ENCODE assay signal across 8 cellular contexts in genomic region chr13:95644611-95645052, GRCh38. TPM values are rescaled to one million over a fixed set of nuclear protein-coding genes. Genes with fewer than 3 reads are reported as not detected.
DNase-seq lines count a peak whose midpoint lies in the region; ATAC-seq and TF ChIP-seq lines count a peak whose summit lies in the region.

Gene DZIP1, minus strand, starts transcription at chr13:95644706. Its CDS starts 2,677 bp downstream, at chr13:95642029.

- peak within 1 kb of the TSS; percentile 89 for H3K4me3 ChIP-seq in BE2C (ENCODE audit: low read depth, low read length)
- peak within 1 kb of the TSS; percentile 53 for H3K4me3 ChIP-seq in HL-60 (replicated peaks; ENCODE audit: insufficient read depth, low read length)
- H3K4me3 ChIP-seq in choroid plexus epithelial cell (ENCODE audit: low read depth, low read length): peak within 1 kb of the TSS; percentile 77
- H3K4me3 ChIP-seq in skin epidermis: peak within 1 kb of the TSS; percentile 42 to 53 (median 49)

- H3K36me3 ChIP-seq in BE2C: peaks cover 10% of the 10 kb centered on the region

- peak; percentile 54 for ATAC-seq in GM18858 (IDR thresholded peaks at IDR 0.05; ENCODE audit: unreplicated experiment)

- peak; percentile 96 for DNase-seq in BE2C
- peak; percentile 36 to 49 for DNase-seq in HL-60 (ENCODE audit: low read depth in 1 of 2, low spot score in 1 of 2)
- peak; percentile 38 for DNase-seq in RPMI8226
- DNase-seq in choroid plexus epithelial cell (ENCODE audit: low read depth): peak; percentile 89
- DNase-seq in islet precursor cell: peak; percentile 97
- no peak for DNase-seq in LoVo (ENCODE audit: low spot score)

- H3K27me3 ChIP-seq in BE2C (no peaks in the 10 kb centered on the region), HL-60 (ENCODE audit: insufficient read depth, poor library complexity, severe bottlenecking) (peaks cover 41% of the 10 kb centered on the region)

- no peak within 1 kb of the TSS for H3K27ac ChIP-seq in HL-60 (replicated peaks)
- peak within 1 kb of the TSS in 13 of 21 experiments; percentile 2 to 74 (median 46) for H3K27ac ChIP-seq in skin epidermis

- TF ChIP-seq CTCF in BE2C (IDR thresholded peaks at IDR 0.05; ENCODE audit: low read depth, low read length) (no peak), HL-60 (IDR thresholded peaks at IDR 0.05; ENCODE audit: insufficient read depth, low read length) (no peak), choroid plexus epithelial cell (conservative IDR thresholded peaks at IDR 0.05; ENCODE audit: low read depth, low read length) (no peak)

- no peaks in the 10 kb centered on the region for H3K9me3 ChIP-seq in BE2C

- H3K4me1 ChIP-seq in BE2C: no peaks in the 10 kb centered on the region; the same call in 1 of the 2 replicates

RNA-seq across cellular contexts. Expression of gene DZIP1, which starts in this region (rescaled TPM):
- 27.8 TPM for polyA plus RNA-seq in BE2C (2012; ENCODE audit: insufficient read depth, insufficient read length, low read depth)
